ENCODE assay signal across 1 cellular context in the genomic region with DNA sequence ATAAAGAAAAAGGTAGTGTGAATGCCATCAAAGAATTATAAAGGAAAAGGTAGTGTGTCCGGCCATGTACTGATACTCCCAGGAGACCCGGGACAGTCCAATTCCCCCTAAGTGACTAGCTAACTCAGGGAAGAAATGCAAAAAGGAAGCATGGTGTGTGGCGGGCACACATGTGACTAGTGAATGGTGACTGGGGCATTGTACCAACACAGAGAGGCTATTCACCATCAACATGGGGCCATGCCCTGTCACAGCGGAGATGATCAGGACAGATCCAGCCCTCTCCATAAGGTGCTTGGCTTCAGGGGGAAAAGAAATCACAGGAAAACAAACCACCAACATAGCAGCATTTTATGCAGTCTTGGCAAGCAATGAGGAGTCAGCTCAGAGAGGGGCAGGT.
A peak's percentile ranks its signal among the peaks of the same experiment; 100 is the strongest.
TF ChIP-seq lines count a peak whose summit lies in the region.

No MANE protein-coding gene starts in this region.

TF ChIP-seq in HepG2, 621 proteins besides CTCF, POLR2A, EP300 and RAD21:
- TF ChIP-seq ZNF550 (CRISPR knock-in tag; IDR thresholded peaks at IDR 0.05; ENCODE audit: borderline replicate concordance): no peak
- TF ChIP-seq, protein P1, sequence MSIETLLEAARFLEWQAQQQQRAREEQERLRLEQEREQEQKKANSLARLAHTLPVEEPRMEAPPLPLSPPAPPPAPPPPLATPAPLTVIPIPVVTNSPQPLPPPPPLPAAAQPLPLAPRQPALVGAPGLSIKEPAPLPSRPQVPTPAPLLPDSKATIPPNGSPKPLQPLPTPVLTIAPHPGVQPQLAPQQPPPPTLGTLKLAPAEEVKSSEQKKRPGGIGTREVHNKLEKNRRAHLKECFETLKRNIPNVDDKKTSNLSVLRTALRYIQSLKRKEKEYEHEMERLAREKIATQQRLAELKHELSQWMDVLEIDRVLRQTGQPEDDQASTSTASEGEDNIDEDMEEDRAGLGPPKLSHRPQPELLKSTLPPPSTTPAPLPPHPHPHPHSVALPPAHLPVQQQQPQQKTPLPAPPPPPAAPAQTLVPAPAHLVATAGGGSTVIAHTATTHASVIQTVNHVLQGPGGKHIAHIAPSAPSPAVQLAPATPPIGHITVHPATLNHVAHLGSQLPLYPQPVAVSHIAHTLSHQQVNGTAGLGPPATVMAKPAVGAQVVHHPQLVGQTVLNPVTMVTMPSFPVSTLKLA (IDR thresholded peaks at IDR 0.05): peak; percentile 55
- no peak for TF ChIP-seq HCFC1 (IDR thresholded peaks at IDR 0.05; ENCODE audit: low read depth, low read length)
- TF ChIP-seq NBN (conservative IDR thresholded peaks at IDR 0.05): no peak
